ENCODE assay signal across 5 cellular contexts in genomic region chr7:129730159-129730558, GRCh38.
"Had no signal": no experiment of that assay in that cellular context is flagged by ENCODE, and none has a peak within 500 bp of the region (broad histone marks: within the 10 kb centered on the region; RNA-seq: fewer than 3 reads in every experiment).

No MANE protein-coding gene starts in this region.

- H3K9me3 Mint-ChIP-seq: GM23338, H9, IgD-negative memory B cell had no signal

- DNase-seq: H9, HCEC 1CT had no signal

- H3K27me3 Mint-ChIP-seq: IgD-negative memory B cell had no signal

- H3K4me3 Mint-ChIP-seq: GM23338, H9, IgD-negative memory B cell had no signal

- H3K27ac Mint-ChIP-seq: GM23338, IgD-negative memory B cell had no signal

- H3K4me1 Mint-ChIP-seq: GM23338, H9, IgD-negative memory B cell had no signal

- ATAC-seq: GM23338, HepG2 had no signal
